1 cellular context compared by ENCODE assay signal in genomic region chr6:27591660-27592059, GRCh38.
TF ChIP-seq lines count a peak whose summit lies in the region.

No MANE protein-coding gene starts in this region.

TF ChIP-seq in HepG2, 621 proteins besides CTCF, POLR2A, EP300 and RAD21 (continued from another document and continues in another):
- TF ChIP-seq HNF1A (IDR thresholded peaks at IDR 0.05; ENCODE audit: low read depth) (no peak), HNF1A (CRISPR knock-in tag; IDR thresholded peaks at IDR 0.05; ENCODE audit: borderline replicate concordance) (no peak), JDP2 (CRISPR knock-in tag; IDR thresholded peaks at IDR 0.05; ENCODE audit: borderline replicate concordance) (no peak), TCF7 (IDR thresholded peaks at IDR 0.05; ENCODE audit: low read depth) (no peak), IKZF5 (CRISPR knock-in tag; IDR thresholded peaks at IDR 0.05) (no peak), NFRKB (IDR thresholded peaks at IDR 0.05) (no peak), MTF2 (CRISPR knock-in tag; IDR thresholded peaks at IDR 0.05; ENCODE audit: borderline replicate concordance) (no peak), ZNF18 (CRISPR knock-in tag; IDR thresholded peaks at IDR 0.05; ENCODE audit: insufficient replicate concordance) (no peak), NR1H2 (CRISPR knock-in tag; IDR thresholded peaks at IDR 0.05; ENCODE audit: borderline replicate concordance, low read depth) (no peak), ZNF282 (IDR thresholded peaks at IDR 0.05; ENCODE audit: partially characterized antibody) (no peak), NR0B2 (CRISPR knock-in tag; IDR thresholded peaks at IDR 0.05) (no peak), ZNF3 (CRISPR knock-in tag; IDR thresholded peaks at IDR 0.05) (no peak), JUN (CRISPR knock-in tag; IDR thresholded peaks at IDR 0.05) (no peak), TEAD3 (CRISPR knock-in tag; optimal IDR thresholded peaks at IDR 0.05; ENCODE audit: borderline replicate concordance) (no peak), YY1 (IDR thresholded peaks at IDR 0.05; ENCODE audit: insufficient read depth, insufficient replicate concordance, low read depth, low read length) (no peak), RXRB (CRISPR knock-in tag; IDR thresholded peaks at IDR 0.05; ENCODE audit: borderline replicate concordance) (peak; percentile 46; the same call in 1 of the 2 replicates), ZNF704 (CRISPR knock-in tag; IDR thresholded peaks at IDR 0.05; ENCODE audit: borderline replicate concordance) (no peak), ZNF790 (CRISPR knock-in tag; IDR thresholded peaks at IDR 0.05; ENCODE audit: borderline replicate concordance) (no peak), THAP7 (CRISPR knock-in tag; IDR thresholded peaks at IDR 0.05) (no peak), CC2D1A (CRISPR knock-in tag; IDR thresholded peaks at IDR 0.05) (0 out of 2 replicates have a peak, but pooled peaks have one; percentile 40), NBN (conservative IDR thresholded peaks at IDR 0.05) (no peak), GZF1 (CRISPR knock-in tag; IDR thresholded peaks at IDR 0.05) (no peak), TMF1 (CRISPR knock-in tag; IDR thresholded peaks at IDR 0.05; ENCODE audit: low read depth) (no peak), TFAP4 (IDR thresholded peaks at IDR 0.05; ENCODE audit: borderline replicate concordance, low read depth) (no peak), RFX3 (CRISPR knock-in tag; IDR thresholded peaks at IDR 0.05) (no peak), ZNF878 (CRISPR knock-in tag; IDR thresholded peaks at IDR 0.05) (no peak), ZNF543 (CRISPR knock-in tag; IDR thresholded peaks at IDR 0.05) (no peak), ZNF841 (CRISPR knock-in tag; IDR thresholded peaks at IDR 0.05; ENCODE audit: borderline replicate concordance) (no peak), RFX1 (IDR thresholded peaks at IDR 0.05) (no peak), ZNF639 (CRISPR knock-in tag; conservative IDR thresholded peaks at IDR 0.05) (no peak), TCF7L2 (IDR thresholded peaks at IDR 0.05; ENCODE audit: low read depth, low read length) (no peak), ZBTB46 (CRISPR knock-in tag; IDR thresholded peaks at IDR 0.05; ENCODE audit: borderline replicate concordance) (no peak), ZNF761 (CRISPR knock-in tag; conservative IDR thresholded peaks at IDR 0.05) (no peak), TBL1XR1 (IDR thresholded peaks at IDR 0.05; ENCODE audit: borderline replicate concordance, low read length, partially characterized antibody) (no peak), ELF3 (CRISPR knock-in tag; IDR thresholded peaks at IDR 0.05) (peak; percentile 52), MAZ (IDR thresholded peaks at IDR 0.05; ENCODE audit: borderline replicate concordance, low read depth, low read length) (no peak), MAZ (CRISPR knock-in tag; IDR thresholded peaks at IDR 0.05; ENCODE audit: low read depth) (no peak), MED13 (CRISPR knock-in tag; IDR thresholded peaks at IDR 0.05) (no peak), ZNF513 (CRISPR knock-in tag; conservative IDR thresholded peaks at IDR 0.05) (no peak), SP1 (IDR thresholded peaks at IDR 0.05) (no peak), SP1 (CRISPR knock-in tag; IDR thresholded peaks at IDR 0.05) (no peak), PHF20 (CRISPR knock-in tag; IDR thresholded peaks at IDR 0.05) (no peak), GFI1 (CRISPR knock-in tag; IDR thresholded peaks at IDR 0.05; ENCODE audit: borderline replicate concordance) (no peak), ZNF598 (CRISPR knock-in tag; IDR thresholded peaks at IDR 0.05; ENCODE audit: borderline replicate concordance) (no peak), ZSCAN20 (CRISPR knock-in tag; IDR thresholded peaks at IDR 0.05; ENCODE audit: borderline replicate concordance) (no peak), ZBTB3 (CRISPR knock-in tag; IDR thresholded peaks at IDR 0.05; ENCODE audit: borderline replicate concordance, low read depth) (no peak), GATAD2A (CRISPR knock-in tag; IDR thresholded peaks at IDR 0.05) (peak; percentile 41; the same call in 1 of the 2 replicates), ZNF33B (CRISPR knock-in tag; IDR thresholded peaks at IDR 0.05) (no peak), CHCHD3 (CRISPR knock-in tag; IDR thresholded peaks at IDR 0.05) (no peak), SMC3 (IDR thresholded peaks at IDR 0.05; ENCODE audit: low read length) (no peak), ZSCAN30 (CRISPR knock-in tag; IDR thresholded peaks at IDR 0.05) (no peak), ZZZ3 (CRISPR knock-in tag; IDR thresholded peaks at IDR 0.05; ENCODE audit: borderline replicate concordance) (no peak), DMTF1 (CRISPR knock-in tag; IDR thresholded peaks at IDR 0.05) (0 out of 2 replicates have a peak, but pooled peaks have one; percentile 19), ATF7 (IDR thresholded peaks at IDR 0.05) (no peak), ATF7 (CRISPR knock-in tag; IDR thresholded peaks at IDR 0.05) (no peak), ZKSCAN5 (CRISPR knock-in tag; IDR thresholded peaks at IDR 0.05) (no peak)
